Comparison of ENCODE assay signal across 11 cellular contexts in genomic region chr15:93282808-93283207, GRCh38.
"Had no signal": no experiment of that assay in that cellular context is flagged by ENCODE, and none has a peak within 500 bp of the region (broad histone marks: within the 10 kb centered on the region; RNA-seq: fewer than 3 reads in every experiment).

No MANE protein-coding gene starts in this region.

- H3K27ac Mint-ChIP-seq: GM23338, H9, HFFc6 had no signal

- H3K4me3 Mint-ChIP-seq: GM23338, H9, HFFc6 had no signal

- ATAC-seq: GM23338, HCT116 had no signal

- H3K4me2 ChIP-seq: GM23338 had no signal

- H3K9ac ChIP-seq: GM23248 had no signal

- FAIRE-seq: H1, H54 had no signal

- H3K27ac ChIP-seq: GM23248 had no signal

- H3K9me3 Mint-ChIP-seq: GM23338, H9 had no signal

- H2AFZ ChIP-seq: GM23248, GM23338 had no signal

- H3K4me3 ChIP-seq: GM23248, GM23338, HAP-1 had no signal

- H3K9me3 ChIP-seq: HAP-1 had no signal

- H3K4me1 ChIP-seq: HAP-1 had no signal

- DNase-seq: GM23248, GOT3, H7, H9, HCEC 1CT, HFFc6 had no signal

- H3K36me3 ChIP-seq: HAP-1 had no signal
